ENCODE assay signal across 21 cellular contexts in the genomic region with DNA sequence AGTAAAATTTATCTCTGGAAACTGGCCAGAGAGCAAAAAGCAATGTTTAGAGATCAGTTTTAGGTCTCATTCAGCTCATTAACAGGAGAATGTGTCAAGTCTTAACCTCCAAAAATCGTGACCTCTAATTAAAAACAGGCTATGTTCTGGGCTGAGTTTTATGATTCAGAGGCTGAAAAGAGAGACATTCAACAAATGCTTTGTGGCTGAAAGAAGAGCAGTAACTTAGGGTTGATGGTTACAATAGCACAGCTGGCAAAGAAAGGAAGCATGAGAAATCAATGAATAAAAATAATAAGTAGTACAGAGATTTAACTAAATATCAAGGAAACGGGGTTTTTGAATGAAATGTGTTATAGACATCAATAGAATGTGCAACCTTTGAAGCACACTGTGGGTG. TPM values are rescaled to one million over a fixed set of nuclear protein-coding genes. Genes with fewer than 3 reads are reported as not detected.
DNase-seq lines count a peak whose midpoint lies in the region; ATAC-seq and TF ChIP-seq lines count a peak whose summit lies in the region.
"Had no signal": no experiment of that assay in that cellular context is flagged by ENCODE, and none has a peak within 500 bp of the region (broad histone marks: within the 10 kb centered on the region; RNA-seq: fewer than 3 reads in every experiment).

No MANE protein-coding gene starts in this region.

- H3K4me3 ChIP-seq in A673 (ENCODE audit: low read depth, low read length, poor library complexity, severe bottlenecking) (no peak overlapping the region), fibroblast of the aortic adventitia (ENCODE audit: low read depth, low read length) (no peak overlapping the region)
- H3K4me3 ChIP-seq: upper lobe of right lung had no signal

- peak overlapping the region; percentile 67; the same call in 1 of the 2 replicates for H3K27ac Mint-ChIP-seq in WTC11
- peak overlapping the region in 1 of 2 donors; percentile 28 for H3K27ac Mint-ChIP-seq in effector memory CD8-positive, alpha-beta T cell
- H3K27ac Mint-ChIP-seq: activated naive CD4-positive, alpha-beta T cell treated with anti-CD3 and anti-CD28 coated beads, Interleukin-2, amount 50 U/mL, for 72 hours; CD8-positive, alpha-beta T cell; memory B cell; stimulated activated naive CD8-positive, alpha-beta T cell treated with anti-CD3 and anti-CD28 coated beads, Interleukin-15, amount 100 ng/mL, for 72 hours had no signal

- peaks cover 4% of the 10 kb centered on the region; the same call in 1 of the 2 replicates for H3K9me3 Mint-ChIP-seq in WTC11
- peaks cover 0 to 2% of the 10 kb centered on the region in 2 donors for H3K9me3 Mint-ChIP-seq in effector memory CD8-positive, alpha-beta T cell
- H3K9me3 Mint-ChIP-seq: memory B cell had no signal

- TF ChIP-seq CTCF in A673 (conservative IDR thresholded peaks at IDR 0.05; ENCODE audit: low read depth, low read length) (no peak), WTC11 (IDR thresholded peaks at IDR 0.05) (no peak), fibroblast of the aortic adventitia (IDR thresholded peaks at IDR 0.05; ENCODE audit: insufficient read depth, low read length) (no peak)

- peaks cover 24% of the 10 kb centered on the region for H3K9me3 ChIP-seq in A673 (ENCODE audit: low read depth, low read length, poor library complexity, severe bottlenecking)
- H3K9me3 ChIP-seq: upper lobe of right lung had no signal

- peak; percentile 50 for DNase-seq in A673 (ENCODE audit: low spot score)
- peak; percentile 54 for DNase-seq in HCEC 1CT
- DNase-seq in WTC11 (ENCODE audit: low spot score) = no peak
- DNase-seq in fibroblast of the aortic adventitia (ENCODE audit: low read depth) = peak; percentile 59
- DNase-seq in A172 (ENCODE audit: low spot score) = no peak
- DNase-seq in effector memory CD8-positive, alpha-beta T cell = no peak
- no peak for DNase-seq in retina
- DNase-seq: ACHN; activated CD4-positive, alpha-beta T cell treated with anti-CD3 and anti-CD28 coated beads, Interleukin-2, amount 50 U/mL, for 48 hours; activated T-cell treated with anti-CD3 and anti-CD28 coated beads, Interleukin-2, amount 50 U/mL, for 1 hour; brain microvascular endothelial cell; CD8-positive, alpha-beta T cell; hypothalamus; KBM-7; NCI-H1092 treated with DMSO at 0.1 percent for 48 hours; NCI-H524 treated with DMSO at 0.1 percent for 48 hours; stimulated activated naive CD8-positive, alpha-beta T cell treated with anti-CD3 and anti-CD28 coated beads, Interleukin-15, amount 100 ng/mL, for 72 hours; upper lobe of right lung had no signal

- CTCF ChIA-PET in A673 (lab: Charles Lee) = no interaction called here
- CTCF ChIA-PET in WTC11 (lab: Charles Lee) = interaction anchor here (0.6 to 2.5 kb wide), 4 partner anchors 8 to 203 kb away, joined by 3 to 15 read pairs (median 4); no protein-coding TSS in a partner anchor

- no TSS peak for BruUV-seq in A673 (replicated peaks; lab: Mats Ljungman, UMichigan)

- peaks cover 63% of the 10 kb centered on the region for H3K4me1 Mint-ChIP-seq in WTC11
- peaks cover 26 to 36% of the 10 kb centered on the region in 2 donors for H3K4me1 Mint-ChIP-seq in effector memory CD8-positive, alpha-beta T cell (ENCODE audit: low read depth in 2 of 2)

- H3K4me3 Mint-ChIP-seq in WTC11 = no peak overlapping the region
- H3K4me3 Mint-ChIP-seq in effector memory CD8-positive, alpha-beta T cell = no peak overlapping the region
- H3K4me3 Mint-ChIP-seq: CD8-positive, alpha-beta T cell; memory B cell; stimulated activated naive CD8-positive, alpha-beta T cell treated with anti-CD3 and anti-CD28 coated beads, Interleukin-15, amount 100 ng/mL, for 72 hours had no signal

- H3K4me1 ChIP-seq in A673 (ENCODE audit: insufficient read depth, low read length, poor library complexity, severe bottlenecking) = peaks cover 17% of the 10 kb centered on the region

- H3K36me3 ChIP-seq in A673 (ENCODE audit: insufficient read depth, low read length, poor library complexity, severe bottlenecking) = peaks cover 43% of the 10 kb centered on the region

- ATAC-seq in WTC11 (no peak), HG03520 (IDR thresholded peaks at IDR 0.05; ENCODE audit: unreplicated experiment) (no peak)
- ATAC-seq in effector memory CD8-positive, alpha-beta T cell (replicated peaks) = no peak
- ATAC-seq: CD8-positive, alpha-beta T cell; stimulated activated naive CD8-positive, alpha-beta T cell treated with anti-CD3 and anti-CD28 coated beads, Interleukin-15, amount 100 ng/mL, for 72 hours; upper lobe of right lung had no signal

- POLR2A ChIA-PET in A673 (lab: Charles Lee; ENCODE audit: low non-redundant PET) (no interaction called here), WTC11 (lab: Charles Lee) (interaction anchor here (0.5 kb wide), 1 partner anchor 133 kb away, joined by 4 read pairs; no protein-coding TSS in a partner anchor)

- peaks cover 30% of the 10 kb centered on the region for H3K36me3 Mint-ChIP-seq in WTC11
- peaks cover 14% of the 10 kb centered on the region for H3K36me3 Mint-ChIP-seq in effector memory CD8-positive, alpha-beta T cell (ENCODE audit: insufficient read depth)

- intact Hi-C loops in A673 (cut with micrococcal nuclease; ENCODE audit: unreplicated experiment) = no loop called here

- peak overlapping the region; percentile 9 for H3K27ac ChIP-seq in A673 (ENCODE audit: low read depth, low read length, poor library complexity, severe bottlenecking)
- H3K27ac ChIP-seq: upper lobe of right lung had no signal

- H3K27me3 ChIP-seq in A673 (replicated peaks; ENCODE audit: insufficient read depth, low read depth, low read length, poor library complexity) = no peaks in the 10 kb centered on the region
- H3K27me3 ChIP-seq: brain microvascular endothelial cell, upper lobe of right lung had no signal

- no peaks in the 10 kb centered on the region for H3K27me3 Mint-ChIP-seq in WTC11 (ENCODE audit: low read depth)
- no peaks in the 10 kb centered on the region for H3K27me3 Mint-ChIP-seq in effector memory CD8-positive, alpha-beta T cell
- H3K27me3 Mint-ChIP-seq: memory B cell; stimulated activated naive CD8-positive, alpha-beta T cell treated with anti-CD3 and anti-CD28 coated beads, Interleukin-15, amount 100 ng/mL, for 72 hours had no signal

TF ChIP-seq in WTC11, 78 proteins besides CTCF, POLR2A, EP300 and RAD21 (continues in another document):
- no peak for TF ChIP-seq MYBL2 (CRISPR knock-in tag; IDR thresholded peaks at IDR 0.05)
- no peak for TF ChIP-seq ZNF138 (CRISPR knock-in tag; conservative IDR thresholded peaks at IDR 0.05)
- TF ChIP-seq, protein P1, sequence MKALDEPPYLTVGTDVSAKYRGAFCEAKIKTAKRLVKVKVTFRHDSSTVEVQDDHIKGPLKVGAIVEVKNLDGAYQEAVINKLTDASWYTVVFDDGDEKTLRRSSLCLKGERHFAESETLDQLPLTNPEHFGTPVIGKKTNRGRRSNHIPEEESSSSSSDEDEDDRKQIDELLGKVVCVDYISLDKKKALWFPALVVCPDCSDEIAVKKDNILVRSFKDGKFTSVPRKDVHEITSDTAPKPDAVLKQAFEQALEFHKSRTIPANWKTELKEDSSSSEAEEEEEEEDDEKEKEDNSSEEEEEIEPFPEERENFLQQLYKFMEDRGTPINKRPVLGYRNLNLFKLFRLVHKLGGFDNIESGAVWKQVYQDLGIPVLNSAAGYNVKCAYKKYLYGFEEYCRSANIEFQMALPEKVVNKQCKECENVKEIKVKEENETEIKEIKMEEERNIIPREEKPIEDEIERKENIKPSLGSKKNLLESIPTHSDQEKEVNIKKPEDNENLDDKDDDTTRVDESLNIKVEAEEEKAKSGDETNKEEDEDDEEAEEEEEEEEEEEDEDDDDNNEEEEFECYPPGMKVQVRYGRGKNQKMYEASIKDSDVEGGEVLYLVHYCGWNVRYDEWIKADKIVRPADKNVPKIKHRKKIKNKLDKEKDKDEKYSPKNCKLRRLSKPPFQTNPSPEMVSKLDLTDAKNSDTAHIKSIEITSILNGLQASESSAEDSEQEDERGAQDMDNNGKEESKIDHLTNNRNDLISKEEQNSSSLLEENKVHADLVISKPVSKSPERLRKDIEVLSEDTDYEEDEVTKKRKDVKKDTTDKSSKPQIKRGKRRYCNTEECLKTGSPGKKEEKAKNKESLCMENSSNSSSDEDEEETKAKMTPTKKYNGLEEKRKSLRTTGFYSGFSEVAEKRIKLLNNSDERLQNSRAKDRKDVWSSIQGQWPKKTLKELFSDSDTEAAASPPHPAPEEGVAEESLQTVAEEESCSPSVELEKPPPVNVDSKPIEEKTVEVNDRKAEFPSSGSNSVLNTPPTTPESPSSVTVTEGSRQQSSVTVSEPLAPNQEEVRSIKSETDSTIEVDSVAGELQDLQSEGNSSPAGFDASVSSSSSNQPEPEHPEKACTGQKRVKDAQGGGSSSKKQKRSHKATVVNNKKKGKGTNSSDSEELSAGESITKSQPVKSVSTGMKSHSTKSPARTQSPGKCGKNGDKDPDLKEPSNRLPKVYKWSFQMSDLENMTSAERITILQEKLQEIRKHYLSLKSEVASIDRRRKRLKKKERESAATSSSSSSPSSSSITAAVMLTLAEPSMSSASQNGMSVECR (CRISPR knock-in tag; IDR thresholded peaks at IDR 0.05; ENCODE audit: borderline replicate concordance) = no peak
- TF ChIP-seq, protein P2, sequence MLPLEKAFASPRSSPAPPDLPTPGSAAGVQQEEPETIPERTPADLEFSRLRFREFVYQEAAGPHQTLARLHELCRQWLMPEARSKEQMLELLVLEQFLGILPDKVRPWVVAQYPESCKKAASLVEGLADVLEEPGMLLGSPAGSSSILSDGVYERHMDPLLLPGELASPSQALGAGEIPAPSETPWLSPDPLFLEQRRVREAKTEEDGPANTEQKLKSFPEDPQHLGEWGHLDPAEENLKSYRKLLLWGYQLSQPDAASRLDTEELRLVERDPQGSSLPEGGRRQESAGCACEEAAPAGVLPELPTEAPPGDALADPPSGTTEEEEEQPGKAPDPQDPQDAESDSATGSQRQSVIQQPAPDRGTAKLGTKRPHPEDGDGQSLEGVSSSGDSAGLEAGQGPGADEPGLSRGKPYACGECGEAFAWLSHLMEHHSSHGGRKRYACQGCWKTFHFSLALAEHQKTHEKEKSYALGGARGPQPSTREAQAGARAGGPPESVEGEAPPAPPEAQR (CRISPR knock-in tag; IDR thresholded peaks at IDR 0.05) = no peak
- TF ChIP-seq, protein P3, sequence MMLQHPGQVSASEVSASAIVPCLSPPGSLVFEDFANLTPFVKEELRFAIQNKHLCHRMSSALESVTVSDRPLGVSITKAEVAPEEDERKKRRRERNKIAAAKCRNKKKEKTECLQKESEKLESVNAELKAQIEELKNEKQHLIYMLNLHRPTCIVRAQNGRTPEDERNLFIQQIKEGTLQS (CRISPR knock-in tag; conservative IDR thresholded peaks at IDR 0.05) = no peak

RNA-seq across cellular contexts. Expression of a gene that starts 13.1 kb away (rescaled TPM):
- total RNA-seq in A673 (2021) (86.9 and 98.3 TPM in 2 replicates), WTC11 (2021) (201 to 210 TPM (median 206 TPM) in 3 replicates), fibroblast of the aortic adventitia (ENCODE audit: low replicate concordance) (68.4 and 106 TPM in 2 replicates)
- total RNA-seq in A172 (2014; rRNA removed; shearing (Covaris generic)) = 101 and 103 TPM in 2 replicates

Comparison
In these comparisons a context has a peak if more than half of its experiments do, and no peak if none do; other contexts are left out.
1. DNase-seq: peak in A673 (single experiment), HCEC 1CT (single experiment) and fibroblast of the aortic adventitia (single experiment); none in WTC11 (single experiment), A172 (single experiment), effector memory CD8-positive, alpha-beta T cell (0 of 3) and retina (single experiment).